Comparison of ENCODE assay signal across 8 cellular contexts in the genomic region with DNA sequence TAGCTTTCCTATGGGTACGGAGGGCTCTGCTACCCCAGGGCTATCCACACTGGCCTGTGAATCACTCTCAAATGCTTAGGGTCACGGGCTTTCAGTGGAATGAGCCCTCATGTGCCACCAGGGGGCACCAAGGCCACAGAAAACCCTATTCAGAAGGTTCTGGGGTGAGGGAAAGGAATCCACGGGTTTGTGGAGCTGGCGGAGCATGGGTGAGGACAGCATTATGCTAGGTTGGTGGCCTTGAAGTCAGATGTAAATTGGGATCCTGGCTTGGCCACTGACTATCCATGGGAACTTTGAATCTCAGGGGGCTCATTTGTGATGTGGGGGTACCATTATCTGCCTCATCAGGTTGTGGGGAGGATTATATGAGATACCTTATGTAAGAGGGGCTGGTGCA. TPM values are rescaled to one million over a fixed set of nuclear protein-coding genes. Genes with fewer than 3 reads are reported as not detected.
DNase-seq lines count a peak whose midpoint lies in the region; ATAC-seq, FAIRE-seq and TF ChIP-seq lines count a peak whose summit lies in the region.

No MANE protein-coding gene starts in this region.

- no peak overlapping the region for H2BK15ac ChIP-seq in H1 (ENCODE audit: low read length)

- H3K36me3 Mint-ChIP-seq in activated CD8-positive, alpha-beta T cell treated with anti-CD3 and anti-CD28 coated beads for 36 hours (ENCODE audit: low read depth): peaks cover 1% of the 10 kb centered on the region

- no peak overlapping the region for H2BK12ac ChIP-seq in H1 (ENCODE audit: low read depth, low read length)

- H3K56ac ChIP-seq in H1 (replicated peaks; ENCODE audit: insufficient read length, low read depth, low read length): no peak overlapping the region

- ATAC-seq in HCT116: peak; percentile 78
- ATAC-seq in activated CD8-positive, alpha-beta T cell treated with anti-CD3 and anti-CD28 coated beads for 36 hours: peak; percentile 52
- ATAC-seq in GM18505 (IDR thresholded peaks at IDR 0.05; ENCODE audit: unreplicated experiment): no peak

- H4K8ac ChIP-seq in H1 (ENCODE audit: extremely low read depth, insufficient read depth, low read length): peak overlapping the region; percentile 9; the same call in 1 of the 2 replicates

- POLR2A ChIA-PET in HCT116 (lab: Charles Lee): interaction anchor here (1.4 kb wide), 1 partner anchor 83 kb away, joined by 5 read pairs; no protein-coding TSS in a partner anchor
- POLR2A ChIA-PET in activated CD8-positive, alpha-beta T cell treated with anti-CD3 and anti-CD28 coated beads for 36 hours (lab: Charles Lee): interaction anchor here (1.4 kb wide), 1 partner anchor 9 kb away, joined by 3 read pairs; no protein-coding TSS in a partner anchor
- POLR2A ChIA-PET in H1 (lab: Charles Lee; ENCODE audit: partially characterized antibody): interaction anchor here (0.8 kb wide), 2 partner anchors 25 to 42 kb away, joined by 3 to 4 read pairs; no protein-coding TSS in a partner anchor

- peaks cover 3% of the 10 kb centered on the region; the same call in 1 of the 2 replicates for H3K23me2 ChIP-seq in H1 (ENCODE audit: low read depth, low read length)

- no peak overlapping the region for H2BK120ac ChIP-seq in H1 (replicated peaks; ENCODE audit: low read depth, low read length)

- H4K20me1 ChIP-seq in HCT116 (ENCODE audit: insufficient read depth): no peaks in the 10 kb centered on the region
- no peaks in the 10 kb centered on the region for H4K20me1 ChIP-seq in H1 (replicated peaks in 1 of 2; ENCODE audit: control insufficient read depth in 1 of 2, insufficient read depth in 2 of 2, low read length in 2 of 2)

- no TSS peak for BruUV-seq in HCT116 (replicated peaks; lab: Mats Ljungman, UMichigan)

- H3K9ac ChIP-seq in HCT116 (ENCODE audit: low read length): no peak overlapping the region
- no peak overlapping the region for H3K9ac ChIP-seq in H1 (replicated peaks in 1 of 4; ENCODE audit: extremely low read depth in 1 of 4, low read depth in 3 of 4, low read length in 3 of 4)

- H3K27me3 ChIP-seq in HCT116 (ENCODE audit: insufficient read depth, low read length) (no peaks in the 10 kb centered on the region), H1 (replicated peaks in 1 of 4; ENCODE audit: control insufficient read depth in 3 of 4, extremely low read depth in 1 of 4, insufficient read depth in 3 of 4, low read length in 3 of 4) (0 out of 7 replicates have a peak, but pooled peaks cover 0 to 3% (median 0%) of the 10 kb centered on the region in 4 experiments)

- peak; percentile 83 to 85 (median 84) for TF ChIP-seq CTCF in HCT116 (IDR thresholded peaks at IDR 0.05 in 2 of 3, conservative IDR thresholded peaks at IDR 0.05 in 1 of 3; ENCODE audit: borderline replicate concordance in 1 of 3, insufficient read depth in 1 of 3, low read depth in 2 of 3, low read length in 2 of 3)
- peak; percentile 72 for TF ChIP-seq CTCF in activated CD8-positive, alpha-beta T cell treated with anti-CD3 and anti-CD28 coated beads for 36 hours (IDR thresholded peaks at IDR 0.05)
- TF ChIP-seq CTCF in H1 (IDR thresholded peaks at IDR 0.05; ENCODE audit: control extremely low read depth in 1 of 3, insufficient read depth in 1 of 3, low read depth in 1 of 3, low read length in 3 of 3): peak; percentile 76 to 89 (median 89)

- no peaks in the 10 kb centered on the region for H3K9me2 ChIP-seq in HCT116 (ENCODE audit: insufficient read depth)

- TF ChIP-seq POLR2A in HCT116 (IDR thresholded peaks at IDR 0.05; ENCODE audit: borderline replicate concordance, extremely low read depth, insufficient read depth, insufficient read length) (no peak), H1 (IDR thresholded peaks at IDR 0.05; ENCODE audit: control extremely low read depth in 1 of 2, low read depth in 2 of 2, low read length in 2 of 2) (no peak), GM18505 (IDR thresholded peaks at IDR 0.05; ENCODE audit: borderline replicate concordance, extremely low read depth, insufficient read depth, insufficient read length) (no peak)

- H3K27me3 Mint-ChIP-seq in activated CD8-positive, alpha-beta T cell treated with anti-CD3 and anti-CD28 coated beads for 36 hours: no peaks in the 10 kb centered on the region

- no peak overlapping the region for H2BK20ac ChIP-seq in H1 (ENCODE audit: low read length)

- no peak overlapping the region for H4K91ac ChIP-seq in H1 (replicated peaks; ENCODE audit: insufficient read length, low read length)

- no peak overlapping the region for H3K18ac ChIP-seq in H1 (ENCODE audit: extremely low read depth, low read length)

- H3K23ac ChIP-seq in H1 (ENCODE audit: insufficient read length): no peak overlapping the region

- no peak overlapping the region for H2AK5ac ChIP-seq in H1 (ENCODE audit: low read depth, low read length)

- H3K36me3 ChIP-seq in HCT116 (ENCODE audit: control insufficient read depth in 1 of 2, insufficient read depth in 2 of 2, low read length in 2 of 2) (no peaks in the 10 kb centered on the region), H1 (ENCODE audit: control insufficient read depth in 2 of 4, insufficient read depth in 4 of 4, low read length in 3 of 4) (no peaks in the 10 kb centered on the region)

- TF ChIP-seq RAD21 in HCT116 (IDR thresholded peaks at IDR 0.05; ENCODE audit: low read depth) (peak; percentile 94), H1 (IDR thresholded peaks at IDR 0.05 in 1 of 2, conservative IDR thresholded peaks at IDR 0.05 in 1 of 2; ENCODE audit: low read depth in 2 of 2, low read length in 2 of 2) (peak; percentile 88 to 97)

- H3K9me3 ChIP-seq in HCT116 (ENCODE audit: control insufficient read depth in 1 of 2, insufficient read depth in 1 of 2, low read depth in 1 of 2, low read length in 2 of 2) (no peaks in the 10 kb centered on the region), H1 (ENCODE audit: insufficient read depth in 2 of 2, low read depth in 1 of 2, low read length in 1 of 2) (no peaks in the 10 kb centered on the region)

- H3K4me3 ChIP-seq in HCT116 (replicated peaks in 1 of 2; ENCODE audit: low read depth in 1 of 2, low read length in 2 of 2) (no peak overlapping the region), H1 (ENCODE audit: extremely low read depth in 1 of 4, insufficient read depth in 2 of 4, low read depth in 3 of 4, low read length in 4 of 4) (no peak overlapping the region)

- RAD21 ChIA-PET in HCT116 (lab: Charles Lee; ENCODE audit: low non-redundant PET in 1 of 2, low total read pairs in 2 of 2, uncharacterized antibody in 2 of 2, unreplicated experiment in 2 of 2): interaction anchor here (0.6 to 2.6 kb wide), 8 partner anchors 21 to 84 kb away, joined by 3 to 23 read pairs (median 4); no protein-coding TSS in a partner anchor

- peaks cover 4 to 8% of the 10 kb centered on the region in 2 experiments; a peak in 3 of 4 replicates for H3K4me1 ChIP-seq in HCT116 (ENCODE audit: control insufficient read depth in 1 of 2, insufficient read depth in 2 of 2, low read length in 2 of 2)
- H3K4me1 ChIP-seq in H1 (replicated peaks in 1 of 4; ENCODE audit: control insufficient read depth in 3 of 4, insufficient read depth in 4 of 4, low read length in 3 of 4): peaks cover 0 to 4% (median 0%) of the 10 kb centered on the region in 4 experiments; a peak in 4 of 7 replicates

- H3K27ac Mint-ChIP-seq in activated CD8-positive, alpha-beta T cell treated with anti-CD3 and anti-CD28 coated beads for 36 hours: no peak overlapping the region

- H3K4me2 ChIP-seq in HCT116 (ENCODE audit: low read length) (no peak overlapping the region), H1 (ENCODE audit: insufficient read depth in 1 of 2, low read depth in 2 of 2, low read length in 2 of 2) (no peak overlapping the region)

- H3K14ac ChIP-seq in H1 (ENCODE audit: insufficient read length): no peak overlapping the region

- H3K27ac ChIP-seq in HCT116 (ENCODE audit: low read depth, low read length): no peak overlapping the region
- H3K27ac ChIP-seq in H1 (ENCODE audit: low read depth, low read length): no peak overlapping the region

- no peak for TF ChIP-seq EP300 in H1 (IDR thresholded peaks at IDR 0.05; ENCODE audit: borderline replicate concordance in 1 of 2, low read depth in 2 of 2, low read length in 2 of 2)

- DNase-seq in CMK (ENCODE audit: low read depth) (peak; percentile 45), HCT116 (ENCODE audit: low read depth, low spot score) (peak; percentile 54), NCI-H774 (lab: John Stamatoyannopoulos, UW) (peak; percentile 16), H1 (ENCODE audit: low read depth in 1 of 2, low spot score in 2 of 2) (peak in 1 of 2 experiments; percentile 79), midbrain (lab: John Stamatoyannopoulos, UW) (peak; percentile 81)
- peak; percentile 75 for DNase-seq in activated CD8-positive, alpha-beta T cell treated with anti-CD3 and anti-CD28 coated beads for 36 hours
- peak; percentile 36 for DNase-seq in stimulated activated CD8-positive, alpha-beta memory T cell treated with anti-CD3 and anti-CD28 coated beads, Interleukin-4, amount 100 ng/mL, for 24 hours (ENCODE audit: low read depth)

- 36% methylated on average over 4 of the region's 4 CpGs; no CpG with 5 or more reads in 1 of the 2 experiments for WGBS in H1 (ENCODE audit: extremely low coverage in 1 of 2, insufficient coverage in 1 of 2, insufficient read length in 1 of 2, insufficient replicate concordance in 2 of 2, low coverage in 1 of 2, low lambda C conversion rate in 2 of 2, missing lambda C conversion rate in 1 of 2), 2 experiments

- no peaks in the 10 kb centered on the region for H3K79me1 ChIP-seq in H1 (ENCODE audit: low read depth, low read length)

- H3K4ac ChIP-seq in H1 (replicated peaks; ENCODE audit: insufficient read length, low read depth, low read length): no peak overlapping the region

- H2AFZ ChIP-seq in HCT116 (ENCODE audit: low read depth, low read length, poor library complexity, severe bottlenecking): no peak overlapping the region
- H2AFZ ChIP-seq in H1 (ENCODE audit: low read length): no peak overlapping the region

- H2BK5ac ChIP-seq in H1 (ENCODE audit: low read depth, low read length): no peak overlapping the region

- CTCF ChIA-PET in HCT116 (lab: Charles Lee): interaction anchor here (0.6 to 3.1 kb wide), 7 partner anchors 21 to 205 kb away, joined by 3 to 56 read pairs (median 4); no protein-coding TSS in a partner anchor
- CTCF ChIA-PET in activated CD8-positive, alpha-beta T cell treated with anti-CD3 and anti-CD28 coated beads for 36 hours (lab: Charles Lee): interaction anchor here (0.6 to 7.8 kb wide), 26 partner anchors 9 to 369 kb away, joined by 3 to 101 read pairs (median 4); a partner anchor contains a TSS
- CTCF ChIA-PET in H1 (lab: Charles Lee; ENCODE audit: partially characterized antibody): interaction anchor here (0.7 to 22.7 kb wide), 34 partner anchors 9 to 378 kb away, joined by 3 to 828 read pairs (median 4); a partner anchor contains a TSS

- no peak overlapping the region for H3K4me3 Mint-ChIP-seq in activated CD8-positive, alpha-beta T cell treated with anti-CD3 and anti-CD28 coated beads for 36 hours

- peak; percentile 52 for FAIRE-seq in H1 (lab: Jason Lieb, UNC)

- peaks cover 8% of the 10 kb centered on the region for H3K79me2 ChIP-seq in HCT116 (ENCODE audit: insufficient read depth, low read length)
- no peaks in the 10 kb centered on the region for H3K79me2 ChIP-seq in H1 (ENCODE audit: control insufficient read depth in 1 of 2, insufficient read depth in 2 of 2, low read length in 2 of 2)

- H3K9me3 Mint-ChIP-seq in activated CD8-positive, alpha-beta T cell treated with anti-CD3 and anti-CD28 coated beads for 36 hours: no peaks in the 10 kb centered on the region

- peaks cover 10% of the 10 kb centered on the region for H3K4me1 Mint-ChIP-seq in activated CD8-positive, alpha-beta T cell treated with anti-CD3 and anti-CD28 coated beads for 36 hours (ENCODE audit: low read depth)

- no peak overlapping the region for H4K5ac ChIP-seq in H1 (ENCODE audit: insufficient read length, low read depth, low read length)

- intact Hi-C loops in HCT116 (cut with micrococcal nuclease): loop anchor here (1.0 to 5.0 kb wide), 4 partner anchors 20 to 205 kb away; no protein-coding TSS in a partner anchor
- intact Hi-C loops in activated CD8-positive, alpha-beta T cell treated with anti-CD3 and anti-CD28 coated beads for 36 hours (cut with micrococcal nuclease): loop anchor here (5.0 kb wide), 1 partner anchor 50 kb away; no protein-coding TSS in a partner anchor

RNA-seq across cellular contexts. Expression of a gene that starts 5.1 kb away (rescaled TPM):
- total RNA-seq in HCT116 (2021; ENCODE audit: unreplicated experiment): 137 TPM
- 240 and 257 TPM in 2 replicates for polyA plus RNA-seq in HCT116 (2012)
- total RNA-seq in activated CD8-positive, alpha-beta T cell treated with anti-CD3 and anti-CD28 coated beads for 36 hours: 100 to 1,000 TPM; 154 to 160 TPM
- 84.4 and 91.9 TPM in 2 replicates for total RNA-seq in H1 (2021; fragmentation: NEBNext Ultra II Directional; extraction: Animal tissue kit (Norgen Biotek cat#: 25700))
- polyA plus RNA-seq in H1 (2011; rRNA removed): 177 and 297 TPM in 2 replicates
- 184 TPM for polyA plus RNA-seq in H1 (2011; cell fraction: cytosol; rRNA removed)
- polyA plus RNA-seq in H1 (2011; cell fraction: nucleus; rRNA removed): 93.7 TPM
- polyA plus RNA-seq in H1 (2012, experiment 1 of 2): 116 to 164 TPM (median 142 TPM) in 4 replicates
- 67.4 TPM for polyA plus RNA-seq in H1 (2012, experiment 2 of 2)
- polyA plus RNA-seq in H1 (2013, experiment 1 of 2): 117 TPM
- 125 TPM for polyA plus RNA-seq in H1 (2013, experiment 2 of 2)
- polyA minus RNA-seq in H1 (2011; rRNA and poly(A)+ RNA removed): 57.6 and 83.0 TPM in 2 replicates
- polyA minus RNA-seq in H1 (2011; cell fraction: cytosol; rRNA and poly(A)+ RNA removed): 33.0 TPM
- 29.9 TPM for polyA minus RNA-seq in H1 (2011; cell fraction: nucleus; rRNA and poly(A)+ RNA removed)

RNA-seq across cellular contexts. Expression of a gene that starts 21.8 kb away (rescaled TPM):
- 0.20 TPM for total RNA-seq in HCT116 (2021; ENCODE audit: unreplicated experiment)
- 0.12 and 0.13 TPM in 2 replicates for polyA plus RNA-seq in HCT116 (2012)
- total RNA-seq in activated CD8-positive, alpha-beta T cell treated with anti-CD3 and anti-CD28 coated beads for 36 hours: under 1 TPM; 0.27 to 0.51 TPM
- 0.33 and 0.43 TPM in 2 replicates for total RNA-seq in H1 (2021; fragmentation: NEBNext Ultra II Directional; extraction: Animal tissue kit (Norgen Biotek cat#: 25700))
- polyA plus RNA-seq in H1 (2011; rRNA removed): 0.20 and 0.30 TPM in 2 replicates
- 0.21 TPM for polyA plus RNA-seq in H1 (2011; cell fraction: cytosol; rRNA removed)
- polyA plus RNA-seq in H1 (2011; cell fraction: nucleus; rRNA removed): 0.13 TPM
- 0.26 to 0.43 TPM (median 0.33 TPM) in 4 replicates for polyA plus RNA-seq in H1 (2012, experiment 1 of 2)
- polyA plus RNA-seq in H1 (2012, experiment 2 of 2): 0.20 TPM
- polyA plus RNA-seq in H1 (2013, experiment 1 of 2): 0.39 TPM
- polyA plus RNA-seq in H1 (2013, experiment 2 of 2): 0.59 TPM
- polyA minus RNA-seq in H1 (2011; rRNA and poly(A)+ RNA removed): 0.22 and 0.44 TPM in 2 replicates
- polyA minus RNA-seq in H1 (2011; cell fraction: cytosol; rRNA and poly(A)+ RNA removed): not detected
- polyA minus RNA-seq in H1 (2011; cell fraction: nucleus; rRNA and poly(A)+ RNA removed): 1.5 TPM

RNA-seq across cellular contexts. Expression of a gene that starts 38.4 kb away (rescaled TPM):
- 0.22 TPM for total RNA-seq in HCT116 (2021; ENCODE audit: unreplicated experiment)
- polyA plus RNA-seq in HCT116 (2012): 0.04 TPM in 2 replicates
- not detected for total RNA-seq in activated CD8-positive, alpha-beta T cell treated with anti-CD3 and anti-CD28 coated beads for 36 hours
- not detected in 2 replicates for total RNA-seq in H1 (2021; fragmentation: NEBNext Ultra II Directional; extraction: Animal tissue kit (Norgen Biotek cat#: 25700))
- polyA plus RNA-seq in H1 (2011; rRNA removed): 0.12 and 0.20 TPM in 2 replicates
- not detected for polyA plus RNA-seq in H1 (2011; cell fraction: cytosol; rRNA removed)
- 0.24 TPM for polyA plus RNA-seq in H1 (2011; cell fraction: nucleus; rRNA removed)
- 0.13 TPM in 1 of 4 replicates, not detected in the others for polyA plus RNA-seq in H1 (2012, experiment 1 of 2)
- polyA plus RNA-seq in H1 (2012, experiment 2 of 2): not detected
- not detected for polyA plus RNA-seq in H1 (2013, experiment 1 of 2)
- not detected for polyA plus RNA-seq in H1 (2013, experiment 2 of 2)
- polyA minus RNA-seq in H1 (2011; rRNA and poly(A)+ RNA removed): 0.25 TPM in 1 of 2 replicates, not detected in the other
- polyA minus RNA-seq in H1 (2011; cell fraction: cytosol; rRNA and poly(A)+ RNA removed): not detected
- not detected for polyA minus RNA-seq in H1 (2011; cell fraction: nucleus; rRNA and poly(A)+ RNA removed)
